ENCODE assay signal across 1 cellular context in the genomic region with DNA sequence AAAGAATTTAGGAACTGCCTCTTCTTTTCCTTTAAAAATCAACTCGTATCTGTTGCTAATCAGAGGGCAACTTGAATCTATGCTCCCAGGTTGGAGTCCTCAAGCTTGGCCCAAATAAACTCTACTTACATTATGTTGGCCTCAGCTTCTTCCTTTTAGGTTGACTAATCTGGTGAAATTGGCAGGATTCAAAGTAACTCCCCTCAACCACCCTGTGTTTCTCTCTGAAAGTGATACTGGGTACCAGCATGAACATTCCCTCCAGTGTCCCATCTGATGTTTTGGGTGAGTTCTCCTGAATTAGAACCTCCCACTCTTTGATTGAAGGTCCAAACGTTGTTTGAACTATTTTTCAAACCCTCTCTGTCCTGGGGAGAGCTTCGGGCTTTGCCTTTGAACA.
TF ChIP-seq lines count a peak whose summit lies in the region.

No MANE protein-coding gene starts in this region.

TF ChIP-seq in GM12878, 131 proteins besides CTCF, POLR2A, EP300 and RAD21 (continued from another document):
- TF ChIP-seq NR2C2 (IDR thresholded peaks at IDR 0.05; ENCODE audit: borderline replicate concordance, control insufficient read depth, insufficient read length, low read depth) (no peak), ZZZ3 (IDR thresholded peaks at IDR 0.05; ENCODE audit: control insufficient read depth, insufficient read length, low read depth) (no peak), WRNIP1 (IDR thresholded peaks at IDR 0.05; ENCODE audit: borderline replicate concordance, low read depth, low read length) (no peak), BMI1 (IDR thresholded peaks at IDR 0.05; ENCODE audit: borderline replicate concordance) (no peak), SREBF2 (IDR thresholded peaks at IDR 0.05; ENCODE audit: low read length) (no peak), ZNF207 (IDR thresholded peaks at IDR 0.05; ENCODE audit: borderline replicate concordance) (no peak), KDM1A (IDR thresholded peaks at IDR 0.05; ENCODE audit: borderline replicate concordance) (no peak), ESRRA (IDR thresholded peaks at IDR 0.05; ENCODE audit: low read length) (no peak), DPF2 (IDR thresholded peaks at IDR 0.05) (no peak), GABPA (IDR thresholded peaks at IDR 0.05; ENCODE audit: low read depth) (no peak), ZNF274 (IDR thresholded peaks at IDR 0.05; ENCODE audit: insufficient read depth, insufficient read length) (no peak)
